ENCODE assay signal across 8 cellular contexts in the genomic region with DNA sequence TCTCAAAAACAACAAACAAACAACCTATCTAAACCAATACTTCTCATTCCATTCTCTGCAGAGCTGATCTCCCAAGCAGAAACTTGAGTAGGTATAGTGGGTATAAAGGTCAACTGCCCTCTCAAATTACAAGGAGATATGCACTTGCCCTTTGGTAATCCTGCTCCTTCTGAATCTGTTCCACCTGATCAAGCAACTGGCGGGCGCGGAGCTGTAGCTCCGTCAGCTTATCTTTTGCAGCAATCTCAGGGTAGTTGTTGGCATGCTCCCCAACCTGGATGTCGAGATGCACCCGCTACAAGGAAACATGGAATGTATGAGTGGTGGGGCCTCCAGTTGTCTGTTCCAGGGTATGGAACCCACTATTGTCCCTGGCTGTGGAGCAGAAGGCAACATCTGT. TPM values are rescaled to one million over a fixed set of nuclear protein-coding genes. Genes with fewer than 3 reads are reported as not detected.
DNase-seq lines count a peak whose midpoint lies in the region; ATAC-seq and TF ChIP-seq lines count a peak whose summit lies in the region.

No MANE protein-coding gene starts in this region.

- H3K4me1 ChIP-seq in endodermal cell (ENCODE audit: control insufficient read depth, insufficient read depth, low read length) (no peaks in the 10 kb centered on the region), neutrophil (ENCODE audit: control insufficient read depth in 1 of 2, insufficient read depth in 1 of 2, low read depth in 1 of 2, low read length in 1 of 2) (peaks cover 27 to 28% of the 10 kb centered on the region in 2 experiments)

- H3K4me3 ChIP-seq in endodermal cell (ENCODE audit: low read length) (peak overlapping the region; percentile 97), neutrophil (ENCODE audit: low read depth in 1 of 2, low read length in 1 of 2) (peak overlapping the region; percentile 77 to 95)

- H3K9ac ChIP-seq in endodermal cell (ENCODE audit: extremely low read depth, low read length, poor library complexity, severe bottlenecking) = peak overlapping the region; percentile 72

- ATAC-seq in sciatic nerve = no peak
- ATAC-seq in GM21390 (IDR thresholded peaks at IDR 0.05; ENCODE audit: unreplicated experiment) = no peak

- peak overlapping the region; percentile 81 for H3K4me3 Mint-ChIP-seq in endodermal cell

- no peaks in the 10 kb centered on the region for H3K9me3 Mint-ChIP-seq in endodermal cell

- H3K9me3 ChIP-seq in endodermal cell (ENCODE audit: control insufficient read depth, low read length) (no peaks in the 10 kb centered on the region), neutrophil (no peaks in the 10 kb centered on the region)

- 91% methylated on average over 6 of the region's 6 CpGs for WGBS in endodermal cell (ENCODE audit: insufficient coverage in 1 of 2, insufficient read length in 1 of 2), 2 experiments

- TF ChIP-seq CTCF in endodermal cell (conservative IDR thresholded peaks at IDR 0.05) (no peak), neutrophil (IDR thresholded peaks at IDR 0.05) (no peak)

- peaks cover 31% of the 10 kb centered on the region for H3K36me3 Mint-ChIP-seq in endodermal cell (ENCODE audit: low read depth)

- H3K4me1 Mint-ChIP-seq in endodermal cell = peaks cover 7% of the 10 kb centered on the region

- peak; percentile 41 for DNase-seq in COLO668 (lab: John Stamatoyannopoulos, UW; ENCODE audit: unreplicated experiment)
- peak; percentile 33 for DNase-seq in NCI-H2029 treated with DMSO at 0.1 percent for 48 hours (lab: John Stamatoyannopoulos, UW)
- DNase-seq in endodermal cell = no peak
- DNase-seq in AG20443 (ENCODE audit: low spot score) = no peak
- DNase-seq in sciatic nerve (ENCODE audit: low spot score) = no peak
- no peak for DNase-seq in activated CD8-positive, alpha-beta memory T cell treated with anti-CD3 and anti-CD28 coated beads for 24 hours

- peaks cover 3% of the 10 kb centered on the region for H3K27me3 Mint-ChIP-seq in endodermal cell (ENCODE audit: insufficient read depth)

- H3K27ac Mint-ChIP-seq in endodermal cell = peak overlapping the region; percentile 72

- intact Hi-C loops in sciatic nerve (cut with DNase I) = no loop called here

- peaks cover 31% of the 10 kb centered on the region for H3K36me3 ChIP-seq in endodermal cell (ENCODE audit: control insufficient read depth, insufficient read depth, low read length)
- peaks cover 35% of the 10 kb centered on the region for H3K36me3 ChIP-seq in neutrophil

- H3K27ac ChIP-seq in endodermal cell (ENCODE audit: low read depth, low read length) = no peak overlapping the region
- peak overlapping the region; percentile 97 for H3K27ac ChIP-seq in neutrophil

- H3K27me3 ChIP-seq in endodermal cell (ENCODE audit: control insufficient read depth, insufficient read depth, low read length, poor library complexity, severe bottlenecking) (no peaks in the 10 kb centered on the region), neutrophil (no peaks in the 10 kb centered on the region)

RNA-seq across cellular contexts. Expression of gene TMED4, which starts 1.1 kb away (rescaled TPM):
- 100 to 1,000 TPM in 1 of 2 donors, 10 to 100 TPM in 1; 75.4 to 109 TPM for total RNA-seq in endodermal cell
- polyA plus RNA-seq in endodermal cell (2013, experiment 1 of 2) = 105 TPM
- polyA plus RNA-seq in endodermal cell (2013, experiment 2 of 2) = 95.6 TPM
- 67.9 TPM for total RNA-seq in sciatic nerve

RNA-seq across cellular contexts. Expression of gene DDX56, which starts 7.2 kb away (rescaled TPM):
- total RNA-seq in endodermal cell (10 to 100 TPM; 73.6 to 79.2 TPM), sciatic nerve (58.4 TPM)
- polyA plus RNA-seq in endodermal cell (2013, experiment 1 of 2) = 66.7 TPM
- polyA plus RNA-seq in endodermal cell (2013, experiment 2 of 2) = 57.5 TPM

RNA-seq across cellular contexts. Expression of gene OGDH, which starts 25.5 kb away (rescaled TPM):
- total RNA-seq in endodermal cell (10 to 100 TPM; 82.5 to 96.0 TPM), sciatic nerve (91.3 TPM)
- 42.6 TPM for polyA plus RNA-seq in endodermal cell (2013, experiment 1 of 2)
- 42.7 TPM for polyA plus RNA-seq in endodermal cell (2013, experiment 2 of 2)

RNA-seq across cellular contexts. Expression of gene NPC1L1, which starts 39.8 kb away (rescaled TPM):
- total RNA-seq in endodermal cell = 1 to 10 TPM; 2.7 to 3.1 TPM
- polyA plus RNA-seq in endodermal cell (2013, experiment 1 of 2) = 0.85 TPM
- polyA plus RNA-seq in endodermal cell (2013, experiment 2 of 2) = 0.70 TPM
- 0.45 TPM for total RNA-seq in sciatic nerve

Comparison
In these comparisons a context has a peak if more than half of its experiments do, and no peak if none do; other contexts are left out.
1. DNase-seq: peak in COLO668 (single experiment) and NCI-H2029 treated with DMSO at 0.1 percent for 48 hours (single experiment); none in endodermal cell (single experiment), AG20443 (single experiment), sciatic nerve (single experiment) and activated CD8-positive, alpha-beta memory T cell treated with anti-CD3 and anti-CD28 coated beads for 24 hours (single experiment).